ENCODE assay signal across 8 cellular contexts in genomic region chr16:30355954-30356308, GRCh38. TPM values are rescaled to one million over a fixed set of nuclear protein-coding genes. Genes with fewer than 3 reads are reported as not detected.
DNase-seq lines count a peak whose midpoint lies in the region; ATAC-seq, FAIRE-seq and TF ChIP-seq lines count a peak whose summit lies in the region.

No MANE protein-coding gene starts in this region.

- no peak for TF ChIP-seq EP300 in Ishikawa (IDR thresholded peaks at IDR 0.05; ENCODE audit: borderline replicate concordance)

- H3K36me3 ChIP-seq in BE2C: peaks cover 44% of the 10 kb centered on the region

- no peak for TF ChIP-seq RAD21 in Ishikawa (IDR thresholded peaks at IDR 0.05; ENCODE audit: low read depth)

- DNase-seq in BE2C: no peak
- no peak for DNase-seq in choroid plexus epithelial cell (ENCODE audit: low read depth)
- no peak for DNase-seq in naive thymus-derived CD8-positive, alpha-beta T cell
- DNase-seq in activated CD4-positive, CD25-positive, alpha-beta regulatory T cell (lab: John Stamatoyannopoulos, UW): no peak
- DNase-seq in frontal cortex (ENCODE audit: low spot score in 2 of 2): no peak

- H3K9me3 ChIP-seq in BE2C: no peaks in the 10 kb centered on the region

- H3K27me3 Mint-ChIP-seq in naive thymus-derived CD8-positive, alpha-beta T cell: no peaks in the 10 kb centered on the region

- FAIRE-seq in frontal cortex (lab: Jason Lieb, UNC): no peak

- H3K27ac Mint-ChIP-seq in naive thymus-derived CD8-positive, alpha-beta T cell: peak overlapping the region; percentile 35 to 99 (median 98)

- peaks cover 0 to 51% (median 1%) of the 10 kb centered on the region in 3 donors for H3K36me3 Mint-ChIP-seq in naive thymus-derived CD8-positive, alpha-beta T cell

- no peak for TF ChIP-seq CTCF in BE2C (IDR thresholded peaks at IDR 0.05; ENCODE audit: low read depth, low read length)
- no peak for TF ChIP-seq CTCF in choroid plexus epithelial cell (conservative IDR thresholded peaks at IDR 0.05; ENCODE audit: low read depth, low read length)

- peak overlapping the region; percentile 96 for H3K4me3 ChIP-seq in BE2C (ENCODE audit: low read depth, low read length)
- H3K4me3 ChIP-seq in choroid plexus epithelial cell (ENCODE audit: low read depth, low read length): peak overlapping the region; percentile 98

- no peaks in the 10 kb centered on the region for H3K27me3 ChIP-seq in BE2C

- H3K4me3 Mint-ChIP-seq in naive thymus-derived CD8-positive, alpha-beta T cell: peak overlapping the region; percentile 89 to 99 (median 95)

- no peaks in the 10 kb centered on the region for H3K9me3 Mint-ChIP-seq in naive thymus-derived CD8-positive, alpha-beta T cell

- no peaks in the 10 kb centered on the region for H3K4me1 ChIP-seq in BE2C

- POLR2A ChIA-PET in naive thymus-derived CD8-positive, alpha-beta T cell (lab: Charles Lee): interaction anchor here (1.1 to 4.7 kb wide), 6 partner anchors 9 to 173 kb away, joined by 3 to 48 read pairs (median 14); partner anchors contain the start of genes CORO1A, SEPTIN1, TBC1D10B and ZNF771

- peaks cover 24 to 47% (median 34%) of the 10 kb centered on the region in 4 donors for H3K4me1 Mint-ChIP-seq in naive thymus-derived CD8-positive, alpha-beta T cell

- no peak for ATAC-seq in naive thymus-derived CD8-positive, alpha-beta T cell
- ATAC-seq in HG02678 (IDR thresholded peaks at IDR 0.05; ENCODE audit: unreplicated experiment) (no peak), HG03095 (IDR thresholded peaks at IDR 0.05; ENCODE audit: unreplicated experiment) (no peak)

TF ChIP-seq in Ishikawa, 13 proteins besides CTCF, POLR2A, EP300 and RAD21:
- TF ChIP-seq, protein P1, sequence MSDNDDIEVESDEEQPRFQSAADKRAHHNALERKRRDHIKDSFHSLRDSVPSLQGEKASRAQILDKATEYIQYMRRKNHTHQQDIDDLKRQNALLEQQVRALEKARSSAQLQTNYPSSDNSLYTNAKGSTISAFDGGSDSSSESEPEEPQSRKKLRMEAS (IDR thresholded peaks at IDR 0.05): peak; percentile 25; the same call in 1 of the 2 replicates
- TF ChIP-seq TAF1 (IDR thresholded peaks at IDR 0.05; ENCODE audit: low read depth) (no peak), EGR1 (IDR thresholded peaks at IDR 0.05) (no peak), YY1 (IDR thresholded peaks at IDR 0.05; ENCODE audit: low read depth) (no peak)

RNA-seq across cellular contexts. Expression of gene CD2BP2, which starts 0.8 kb away (rescaled TPM):
- 143 TPM for polyA plus RNA-seq in BE2C (2012; ENCODE audit: insufficient read depth, insufficient read length, low read depth)
- 10 to 100 TPM; 62.9 to 66.8 TPM for total RNA-seq in naive thymus-derived CD8-positive, alpha-beta T cell
- 10 to 100 TPM; 20.6 to 21.9 (median 21.7) TPM for polyA plus RNA-seq in naive thymus-derived CD8-positive, alpha-beta T cell
- 38.7 TPM for total RNA-seq in frontal cortex

RNA-seq across cellular contexts. Expression of gene TBC1D10B, which starts 14.4 kb away (rescaled TPM):
- polyA plus RNA-seq in BE2C (2012; ENCODE audit: insufficient read depth, insufficient read length, low read depth): 96.8 TPM
- 10 to 100 TPM; 32.9 to 36.9 TPM for total RNA-seq in naive thymus-derived CD8-positive, alpha-beta T cell
- polyA plus RNA-seq in naive thymus-derived CD8-positive, alpha-beta T cell: 10 to 100 TPM in 1 of 3 donors, 1 to 10 TPM in 2; 6.6 to 10.5 (median 7.3) TPM
- 25.3 TPM for total RNA-seq in frontal cortex

RNA-seq across cellular contexts. Expression of gene MYL11, which starts 18.7 kb away (rescaled TPM):
- 2.4 TPM for polyA plus RNA-seq in BE2C (2012; ENCODE audit: insufficient read depth, insufficient read length, low read depth)
- 1 to 10 TPM in 1 of 2 experiments, not detected in 1; 1.9 TPM for total RNA-seq in naive thymus-derived CD8-positive, alpha-beta T cell
- 1 to 10 TPM in 2 of 3 donors, not detected in 1; 1.1 to 4.2 TPM for polyA plus RNA-seq in naive thymus-derived CD8-positive, alpha-beta T cell
- total RNA-seq in frontal cortex: not detected

RNA-seq across cellular contexts. Expression of gene SEPTIN1, which starts 26.4 kb away (rescaled TPM):
- 2.3 TPM for polyA plus RNA-seq in BE2C (2012; ENCODE audit: insufficient read depth, insufficient read length, low read depth)
- 100 to 1,000 TPM; 216 to 222 TPM for total RNA-seq in naive thymus-derived CD8-positive, alpha-beta T cell
- polyA plus RNA-seq in naive thymus-derived CD8-positive, alpha-beta T cell: 100 to 1,000 TPM; 178 to 249 (median 242) TPM
- not detected for total RNA-seq in frontal cortex

RNA-seq across cellular contexts. Expression of gene ZNF48, which starts 39.3 kb away (rescaled TPM):
- 66.7 TPM for polyA plus RNA-seq in BE2C (2012; ENCODE audit: insufficient read depth, insufficient read length, low read depth)
- 10 to 100 TPM; 12.7 to 14.3 TPM for total RNA-seq in naive thymus-derived CD8-positive, alpha-beta T cell
- 10 to 100 TPM in 1 of 3 donors, 1 to 10 TPM in 2; 6.1 to 11.7 (median 7.5) TPM for polyA plus RNA-seq in naive thymus-derived CD8-positive, alpha-beta T cell
- total RNA-seq in frontal cortex: 39.9 TPM
